ENCODE assay signal across 29 cellular contexts in genomic region chr22:36938886-36939285, GRCh38. TPM values are rescaled to one million over a fixed set of nuclear protein-coding genes. Genes with fewer than 3 reads are reported as not detected.
"Had no signal": no experiment of that assay in that cellular context is flagged by ENCODE, and none has a peak within 500 bp of the region (broad histone marks: within the 10 kb centered on the region; RNA-seq: fewer than 3 reads in every experiment).

No MANE protein-coding gene starts in this region.

- H3K9me3 Mint-ChIP-seq: activated CD4-positive, alpha-beta T cell treated with anti-CD3 and anti-CD28 coated beads, Interleukin-2, amount 10 ng/mL, durations not matched to agents 24 days and 14 days; activated naive CD4-positive, alpha-beta T cell treated with anti-CD3 and anti-CD28 coated beads, Interleukin-2, amount 50 U/mL, for 72 hours; activated naive CD8-positive, alpha-beta T cell treated with anti-CD3 and anti-CD28 coated beads, Interleukin-2, amount 50 U/mL, for 24 hours; central memory CD8-positive, alpha-beta T cell; T-helper 2 cell treated with Interferon-gamma antibody and Interleukin-4, amounts not matched to agents 5 μg/mL and 100 μg/mL, for 36 hours had no signal

- H3K4me3 ChIP-seq: ascending aorta, body of pancreas, MG63, Peyer's patch, SJCRH30 had no signal

- H3K36me3 ChIP-seq: ascending aorta, MG63, Peyer's patch, SJCRH30 had no signal

- H3K27ac ChIP-seq: ascending aorta, body of pancreas, KMS-11, Peyer's patch, RWPE1, SJCRH30 had no signal

- H3K27me3 Mint-ChIP-seq: activated CD4-positive, alpha-beta T cell treated with anti-CD3 and anti-CD28 coated beads, Interleukin-2, amount 10 ng/mL, durations not matched to agents 24 days and 14 days; activated naive CD8-positive, alpha-beta T cell treated with anti-CD3 and anti-CD28 coated beads, Interleukin-2, amount 50 U/mL, for 24 hours had no signal

- ATAC-seq: activated naive CD4-positive, alpha-beta T cell treated with anti-CD3 and anti-CD28 coated beads, Interleukin-2, amount 50 U/mL, for 72 hours; activated naive CD8-positive, alpha-beta T cell treated with anti-CD3 and anti-CD28 coated beads, Interleukin-2, amount 50 U/mL, for 24 hours; body of pancreas; SK-N-SH treated with all-trans-retinoic acid at 6 μM for 48 hours; WTC11 had no signal

- DNase-seq: activated CD4-positive, alpha-beta T cell treated with anti-CD3 and anti-CD28 coated beads for 1 hour; activated CD4-positive, alpha-beta T cell treated with anti-CD3 and anti-CD28 coated beads, Interleukin-2, amount 10 ng/mL, durations not matched to agents 24 days and 14 days; activated CD4-positive, alpha-beta T cell treated with anti-CD3 and anti-CD28 coated beads, Interleukin-2, amount 50 U/mL, for 48 hours; activated effector memory CD4-positive, alpha-beta T cell treated with anti-CD3 and anti-CD28 coated beads, Interleukin-2, amount 50 U/mL, for 16 hours; activated naive CD4-positive, alpha-beta T cell treated with Interleukin-2 at 50 U/mL for 16 hours; activated naive CD8-positive, alpha-beta T cell treated with anti-CD3 and anti-CD28 coated beads, Interleukin-2, amount 50 U/mL, for 24 hours; activated T-cell treated with anti-CD3 and anti-CD28 coated beads, Interleukin-2, amount 50 U/mL, for 1 hour; amniotic stem cell; body of pancreas; MG63; MV-4-11; NCI-H1092 treated with DMSO at 0.1 percent for 48 hours; NCI-H1417 treated with DMSO at 0.1 percent for 48 hours; NCI-H1694; NCI-H2081; NCI-H446; NCI-H524; Peyer's patch; Right ventricle myocardium superior; SJCRH30; SW 1271 had no signal

- H3K27me3 ChIP-seq: ascending aorta, body of pancreas, MG63, Peyer's patch had no signal

- H3K27ac Mint-ChIP-seq: activated CD4-positive, alpha-beta T cell treated with anti-CD3 and anti-CD28 coated beads, Interleukin-2, amount 10 ng/mL, durations not matched to agents 24 days and 14 days; activated naive CD8-positive, alpha-beta T cell treated with anti-CD3 and anti-CD28 coated beads, Interleukin-2, amount 50 U/mL, for 24 hours; T-helper 2 cell treated with Interferon-gamma antibody and Interleukin-4, amounts not matched to agents 5 μg/mL and 100 μg/mL, for 36 hours; WTC11 had no signal

- H3K4me3 Mint-ChIP-seq: activated CD4-positive, alpha-beta T cell treated with anti-CD3 and anti-CD28 coated beads, Interleukin-2, amount 10 ng/mL, durations not matched to agents 24 days and 14 days; activated naive CD8-positive, alpha-beta T cell treated with anti-CD3 and anti-CD28 coated beads, Interleukin-2, amount 50 U/mL, for 24 hours; central memory CD8-positive, alpha-beta T cell; T-helper 2 cell treated with Interferon-gamma antibody and Interleukin-4, amounts not matched to agents 5 μg/mL and 100 μg/mL, for 36 hours; WTC11 had no signal

- H3K9me3 ChIP-seq: ascending aorta, body of pancreas, MG63, Peyer's patch, SJCRH30 had no signal

- H3K4me1 Mint-ChIP-seq: central memory CD8-positive, alpha-beta T cell had no signal

- H3K36me3 Mint-ChIP-seq: activated naive CD4-positive, alpha-beta T cell treated with anti-CD3 and anti-CD28 coated beads, Interleukin-2, amount 50 U/mL, for 72 hours; WTC11 had no signal

- H3K4me1 ChIP-seq: ascending aorta, body of pancreas, Peyer's patch, SJCRH30 had no signal

RNA-seq across cellular contexts. Expression of gene CSF2RB, which starts 25.5 kb away (rescaled TPM):
- total RNA-seq: SJCRH30 had no signal
